ENCODE assay signal across 17 cellular contexts in the genomic region with DNA sequence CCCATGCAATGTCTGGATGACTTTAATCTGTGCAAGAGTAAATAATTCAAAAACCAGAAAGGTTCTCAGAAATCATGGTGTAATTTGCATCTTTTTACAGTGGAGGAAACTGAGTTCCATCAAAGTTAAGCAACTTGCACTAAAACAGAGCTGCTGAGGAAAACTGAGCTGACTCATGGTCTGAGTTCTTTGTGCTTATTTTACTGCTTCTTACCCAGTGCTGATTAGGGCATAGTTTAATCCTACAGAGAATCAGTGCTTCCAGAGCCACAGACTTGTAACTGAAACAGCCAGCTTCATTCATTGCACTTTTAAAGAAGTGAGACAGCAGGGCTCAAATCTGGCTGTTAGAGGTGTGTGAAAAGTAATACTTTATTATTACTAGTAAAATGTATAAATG. TPM values are rescaled to one million over a fixed set of nuclear protein-coding genes. Genes with fewer than 3 reads are reported as not detected.
A peak's percentile ranks its signal among the peaks of the same experiment; 100 is the strongest.
DNase-seq lines count a peak whose midpoint lies in the region; ATAC-seq and TF ChIP-seq lines count a peak whose summit lies in the region.
"Had no signal": no experiment of that assay in that cellular context is flagged by ENCODE, and none has a peak within 500 bp of the region (broad histone marks: within the 10 kb centered on the region; RNA-seq: fewer than 3 reads in every experiment).

No MANE protein-coding gene starts in this region.

- H3K9me3 Mint-ChIP-seq in activated naive CD4-positive, alpha-beta T cell treated with anti-CD3 and anti-CD28 coated beads, Interleukin-2, amount 50 U/mL, for 72 hours: no peaks in the 10 kb centered on the region
- H3K9me3 Mint-ChIP-seq: central memory CD8-positive, alpha-beta T cell; stimulated activated memory B cell treated with anti-CD40 and anti-IgM and Interleukin-4, amounts not matched to agents 10 μg/mL and 1 μg/mL and 100 μg/mL, for 72 hours; T-cell had no signal

- no peak overlapping the region for H3K4ac ChIP-seq in mesendoderm (ENCODE audit: low read depth, low read length)

- H3K27ac ChIP-seq in RWPE2 (ENCODE audit: poor library complexity, severe bottlenecking) (no peak overlapping the region), mesendoderm (ENCODE audit: low read depth, low read length) (no peak overlapping the region)
- H3K27ac ChIP-seq: right lobe of liver had no signal

- no peak overlapping the region for H3K4me2 ChIP-seq in mesendoderm (ENCODE audit: low read length)

- H3K27ac Mint-ChIP-seq in activated naive CD4-positive, alpha-beta T cell treated with anti-CD3 and anti-CD28 coated beads, Interleukin-2, amount 50 U/mL, for 72 hours: no peak overlapping the region
- H3K27ac Mint-ChIP-seq: activated CD8-positive, alpha-beta memory T cell treated with anti-CD3 and anti-CD28 coated beads, Interleukin-2, amount 10 ng/mL, durations not matched to agents 7 days and 5 days; nephron progenitor cell; stimulated activated memory B cell treated with anti-CD40 and anti-IgM and Interleukin-4, amounts not matched to agents 10 μg/mL and 1 μg/mL and 100 μg/mL, for 72 hours; T-cell had no signal

- H3K4me3 ChIP-seq in AG09309 (ENCODE audit: control insufficient read depth, low read depth, low read length): no peak overlapping the region
- no peak overlapping the region for H3K4me3 ChIP-seq in RWPE2 (ENCODE audit: severe bottlenecking)
- H3K4me3 ChIP-seq in mesendoderm (ENCODE audit: low read length): no peak overlapping the region
- H3K4me3 ChIP-seq: right lobe of liver had no signal

- peak; percentile 46; the same call in 1 of the 3 replicates for ATAC-seq in RWPE2 (ENCODE audit: low read depth)
- ATAC-seq in HG02588 (IDR thresholded peaks at IDR 0.05; ENCODE audit: unreplicated experiment): no peak
- no peak for ATAC-seq in activated naive CD4-positive, alpha-beta T cell treated with anti-CD3 and anti-CD28 coated beads, Interleukin-2, amount 50 U/mL, for 72 hours
- ATAC-seq: activated CD8-positive, alpha-beta memory T cell treated with anti-CD3 and anti-CD28 coated beads, Interleukin-2, amount 10 ng/mL, durations not matched to agents 7 days and 5 days; right lobe of liver; stimulated activated memory B cell treated with anti-CD40 and anti-IgM and Interleukin-4, amounts not matched to agents 10 μg/mL and 1 μg/mL and 100 μg/mL, for 72 hours; T-cell had no signal

- DNase-seq in AG09309 (ENCODE audit: low read depth) (peak; percentile 10), RWPE2 (ENCODE audit: low spot score) (no peak), fibroblast of peridontal ligament (ENCODE audit: extremely low read depth) (peak; percentile 85), mesendoderm (peak; percentile 5), NCI-H446 treated with DMSO at 0.1 percent for 48 hours (lab: John Stamatoyannopoulos, UW) (no peak), AML-193 (lab: John Stamatoyannopoulos, UW) (no peak)
- no peak for DNase-seq in activated naive CD4-positive, alpha-beta T cell treated with anti-CD3 and anti-CD28 coated beads, Interleukin-2, amount 50 U/mL, for 72 hours (ENCODE audit: low spot score in 2 of 2)
- DNase-seq: activated CD8-positive, alpha-beta memory T cell treated with anti-CD3 and anti-CD28 coated beads, Interleukin-2, amount 10 ng/mL, durations not matched to agents 7 days and 5 days; activated naive CD4-positive, alpha-beta T cell; hippocampal formation; NCI-H510A treated with DMSO at 0.1 percent for 48 hours; nephron progenitor cell; right lobe of liver; T-cell had no signal

- H3K36me3 Mint-ChIP-seq in activated naive CD4-positive, alpha-beta T cell treated with anti-CD3 and anti-CD28 coated beads, Interleukin-2, amount 50 U/mL, for 72 hours: peaks cover 0 to 6% of the 10 kb centered on the region in 2 donors
- H3K36me3 Mint-ChIP-seq: activated CD8-positive, alpha-beta memory T cell treated with anti-CD3 and anti-CD28 coated beads, Interleukin-2, amount 10 ng/mL, durations not matched to agents 7 days and 5 days; stimulated activated memory B cell treated with anti-CD40 and anti-IgM and Interleukin-4, amounts not matched to agents 10 μg/mL and 1 μg/mL and 100 μg/mL, for 72 hours; T-cell had no signal

- no peak overlapping the region for H2BK5ac ChIP-seq in mesendoderm (ENCODE audit: low read length)

- no peak overlapping the region for H4K8ac ChIP-seq in mesendoderm (ENCODE audit: low read depth, low read length)

- H4K5ac ChIP-seq in mesendoderm (ENCODE audit: low read length): no peak overlapping the region

- H2AK5ac ChIP-seq in mesendoderm (ENCODE audit: low read length): no peak overlapping the region

- H3K79me1 ChIP-seq in mesendoderm (ENCODE audit: low read length): no peaks in the 10 kb centered on the region

- no peaks in the 10 kb centered on the region for H3K9me3 ChIP-seq in RWPE2 (ENCODE audit: severe bottlenecking)
- H3K9me3 ChIP-seq: right lobe of liver had no signal

- H3K79me2 ChIP-seq in mesendoderm (ENCODE audit: control insufficient read depth, insufficient read depth, low read length): no peaks in the 10 kb centered on the region

- H3K27me3 ChIP-seq in RWPE2 (ENCODE audit: insufficient read depth, poor library complexity, severe bottlenecking): no peaks in the 10 kb centered on the region
- no peaks in the 10 kb centered on the region for H3K27me3 ChIP-seq in mesendoderm (ENCODE audit: insufficient read depth, low read length, poor library complexity)
- H3K27me3 ChIP-seq: right lobe of liver had no signal

- no peak overlapping the region for H3K23ac ChIP-seq in mesendoderm (ENCODE audit: low read length)

- no peak overlapping the region for H3K56ac ChIP-seq in mesendoderm (ENCODE audit: low read length)

- no peak overlapping the region for H3K9ac ChIP-seq in mesendoderm (ENCODE audit: low read length)

- H3K36me3 ChIP-seq in RWPE2 (ENCODE audit: low read depth): no peaks in the 10 kb centered on the region
- no peaks in the 10 kb centered on the region for H3K36me3 ChIP-seq in mesendoderm (ENCODE audit: control insufficient read depth, insufficient read depth, low read length)
- H3K36me3 ChIP-seq: right lobe of liver had no signal

- no peak overlapping the region for H2BK15ac ChIP-seq in mesendoderm (replicated peaks; ENCODE audit: low read depth)

- no peak overlapping the region for H2BK120ac ChIP-seq in mesendoderm (ENCODE audit: low read depth, low read length)

- peaks cover 3% of the 10 kb centered on the region for H3K4me1 ChIP-seq in RWPE2 (ENCODE audit: insufficient read depth, poor library complexity, severe bottlenecking)
- no peaks in the 10 kb centered on the region for H3K4me1 ChIP-seq in mesendoderm (ENCODE audit: control insufficient read depth, low read depth, low read length)
- H3K4me1 ChIP-seq: right lobe of liver had no signal

- no peak overlapping the region for H3K18ac ChIP-seq in mesendoderm (ENCODE audit: low read length)

- no peak for TF ChIP-seq CTCF in AG09309 (IDR thresholded peaks at IDR 0.05; ENCODE audit: control insufficient read depth, insufficient read depth, low read depth, low read length, missing control alignments)
- TF ChIP-seq CTCF in RWPE2 (IDR thresholded peaks at IDR 0.05; ENCODE audit: poor library complexity, severe bottlenecking): no peak

RNA-seq across cellular contexts. Expression of a gene that starts 10.9 kb away (rescaled TPM):
- 21.3 TPM for polyA plus RNA-seq in mesendoderm (2013, experiment 1 of 2)
- polyA plus RNA-seq in mesendoderm (2013, experiment 2 of 2): 18.0 TPM
- 10 to 100 TPM in 1 of 2 donors, 1 to 10 TPM in 1; 8.7 to 12.7 TPM for total RNA-seq in activated naive CD4-positive, alpha-beta T cell treated with anti-CD3 and anti-CD28 coated beads, Interleukin-2, amount 50 U/mL, for 72 hours

Comparison
In these comparisons a context has a peak if more than half of its experiments do, and no peak if none do; other contexts are left out.
1. DNase-seq: peak in AG09309 (single experiment), fibroblast of peridontal ligament (single experiment) and mesendoderm (single experiment); none in RWPE2 (single experiment), activated naive CD4-positive, alpha-beta T cell treated with anti-CD3 and anti-CD28 coated beads, Interleukin-2, amount 50 U/mL, for 72 hours (0 of 2), NCI-H446 treated with DMSO at 0.1 percent for 48 hours (single experiment) and AML-193 (0 of 2).